Comparison of ENCODE assay signal across 28 cellular contexts in genomic region chr4:160247091-160247656, GRCh38.
"Had no signal": no experiment of that assay in that cellular context is flagged by ENCODE, and none has a peak within 500 bp of the region (broad histone marks: within the 10 kb centered on the region; RNA-seq: fewer than 3 reads in every experiment).

No MANE protein-coding gene starts in this region.

- H3K9me3 Mint-ChIP-seq: type B pancreatic cell had no signal

- H3K27me3 Mint-ChIP-seq: memory B cell; naive thymus-derived CD4-positive, alpha-beta T cell; natural killer cell treated with Interleukin-12 subunit alpha and Interleukin-12 subunit beta and Interleukin-15 and Interleukin-18, amount 100 ng/mL, for 72 hours; stimulated activated naive B cell treated with anti-CD40 and anti-IgM and Interleukin-4, amounts not matched to agents 10 μg/mL and 1 μg/mL and 100 μg/mL, for 72 hours; stimulated activated naive CD8-positive, alpha-beta T cell treated with anti-CD3 and anti-CD28 coated beads, Interleukin-15, Interleukin-2, amounts not matched to agents 100 ng/mL and 50 ng/mL, for 24 hours; type B pancreatic cell had no signal

- H3K27ac Mint-ChIP-seq: immature natural killer cell; memory B cell; naive thymus-derived CD4-positive, alpha-beta T cell; natural killer cell treated with Interleukin-12 subunit alpha and Interleukin-12 subunit beta and Interleukin-15 and Interleukin-18, amount 100 ng/mL, for 72 hours; stimulated activated naive B cell treated with anti-CD40 and anti-IgM and Interleukin-4, amounts not matched to agents 10 μg/mL and 1 μg/mL and 100 μg/mL, for 72 hours; stimulated activated naive CD8-positive, alpha-beta T cell treated with anti-CD3 and anti-CD28 coated beads, Interleukin-15, Interleukin-2, amounts not matched to agents 100 ng/mL and 50 ng/mL, for 24 hours; type B pancreatic cell had no signal

- H3K4me3 Mint-ChIP-seq: immature natural killer cell; memory B cell; naive thymus-derived CD4-positive, alpha-beta T cell; natural killer cell treated with Interleukin-12 subunit alpha and Interleukin-12 subunit beta and Interleukin-15 and Interleukin-18, amount 100 ng/mL, for 72 hours; neural crest cell; stimulated activated naive B cell treated with anti-CD40 and anti-IgM and Interleukin-4, amounts not matched to agents 10 μg/mL and 1 μg/mL and 100 μg/mL, for 72 hours; stimulated activated naive CD8-positive, alpha-beta T cell treated with anti-CD3 and anti-CD28 coated beads, Interleukin-15, Interleukin-2, amounts not matched to agents 100 ng/mL and 50 ng/mL, for 24 hours; type B pancreatic cell had no signal

- H3K9me3 ChIP-seq: mucosa of descending colon, neutrophil, pancreas, prostate gland, tibial nerve had no signal

- H3K4me1 Mint-ChIP-seq: immature natural killer cell; memory B cell; naive thymus-derived CD4-positive, alpha-beta T cell; stimulated activated naive B cell treated with anti-CD40 and anti-IgM and Interleukin-4, amounts not matched to agents 10 μg/mL and 1 μg/mL and 100 μg/mL, for 72 hours had no signal

- FAIRE-seq: islet of Langerhans, pancreas, urothelium cell line had no signal

- H3K27ac ChIP-seq: left ventricle myocardium inferior, neutrophil, pancreas, prostate gland, skin epidermis, tibial nerve had no signal

- H3K36me3 ChIP-seq: left ventricle myocardium inferior, neutrophil, pancreas, prostate gland, tibial nerve had no signal

- DNase-seq: head of caudate nucleus; hypothalamus; immature natural killer cell; left ventricle myocardium inferior; midbrain; naive thymus-derived CD4-positive, alpha-beta T cell; retina; stimulated activated CD4-positive, alpha-beta T cell treated with anti-CD3 and anti-CD28 coated beads, Interleukin-1b, Interleukin-23, amount 100 ng/mL, for 48 hours; stimulated activated CD4-positive, alpha-beta T cell treated with anti-CD3 and anti-CD28 coated beads, Interleukin-2, amount 100 ng/mL, for 48 hours; stimulated activated CD4-positive, alpha-beta T cell treated with anti-CD3 and anti-CD28 coated beads, Interleukin-4, amount 100 ng/mL, for 4 hours; stimulated activated CD8-positive, alpha-beta memory T cell treated with anti-CD3 and anti-CD28 coated beads, Interleukin-4, amount 100 ng/mL, for 48 hours; stimulated activated naive B cell treated with anti-CD40 and anti-IgM and Interleukin-4, amounts not matched to agents 10 μg/mL and 1 μg/mL and 100 μg/mL, for 72 hours; substantia nigra had no signal

- H3K4me1 ChIP-seq: left ventricle myocardium inferior, pancreas, prostate gland, tibial nerve had no signal

- H3K36me3 Mint-ChIP-seq: immature natural killer cell; memory B cell; naive thymus-derived CD4-positive, alpha-beta T cell; stimulated activated naive B cell treated with anti-CD40 and anti-IgM and Interleukin-4, amounts not matched to agents 10 μg/mL and 1 μg/mL and 100 μg/mL, for 72 hours; type B pancreatic cell had no signal

- ATAC-seq: mucosa of descending colon; naive thymus-derived CD4-positive, alpha-beta T cell; natural killer cell treated with Interleukin-12 subunit alpha and Interleukin-12 subunit beta and Interleukin-15 and Interleukin-18, amount 100 ng/mL, for 72 hours; pancreas; right cardiac atrium; sciatic nerve; stimulated activated naive B cell treated with anti-CD40 and anti-IgM and Interleukin-4, amounts not matched to agents 10 μg/mL and 1 μg/mL and 100 μg/mL, for 72 hours had no signal

- H3K4me3 ChIP-seq: left ventricle myocardium inferior, mucosa of descending colon, pancreas, prostate gland, skin epidermis, tibial nerve had no signal

- H3K27me3 ChIP-seq: neutrophil, pancreas, tibial nerve had no signal
